ENCODE assay signal across 11 cellular contexts in genomic region chr14:73467377-73467776, GRCh38. TPM values are rescaled to one million over a fixed set of nuclear protein-coding genes. Genes with fewer than 3 reads are reported as not detected.
DNase-seq lines count a peak whose midpoint lies in the region; ATAC-seq, FAIRE-seq and TF ChIP-seq lines count a peak whose summit lies in the region.
"Had no signal": no experiment of that assay in that cellular context is flagged by ENCODE, and none has a peak within 500 bp of the region (broad histone marks: within the 10 kb centered on the region; RNA-seq: fewer than 3 reads in every experiment).

No MANE protein-coding gene starts in this region.

- no peaks in the 10 kb centered on the region for H3K9me2 ChIP-seq in MM.1S (replicated peaks; ENCODE audit: insufficient read depth, low read length)

- ATAC-seq in GM18907 (IDR thresholded peaks at IDR 0.05; ENCODE audit: unreplicated experiment): no peak

- H3K4me1 Mint-ChIP-seq in HFFc6 (ENCODE audit: low read depth) (peaks cover 65% of the 10 kb centered on the region), chondrocyte (ENCODE audit: low read depth) (peaks cover 47% of the 10 kb centered on the region), endodermal cell (peaks cover 20% of the 10 kb centered on the region)

- no peak for TF ChIP-seq CTCF in HFFc6 (IDR thresholded peaks at IDR 0.05)
- no peak for TF ChIP-seq CTCF in chondrocyte (IDR thresholded peaks at IDR 0.05)
- no peak for TF ChIP-seq CTCF in endodermal cell (conservative IDR thresholded peaks at IDR 0.05)
- TF ChIP-seq CTCF in MM.1S (IDR thresholded peaks at IDR 0.05; ENCODE audit: low read length): no peak

- no peak overlapping the region for H3K9ac ChIP-seq in endodermal cell (ENCODE audit: extremely low read depth, low read length, poor library complexity, severe bottlenecking)
- no peak overlapping the region for H3K9ac ChIP-seq in MM.1S (ENCODE audit: low read length)

- no peaks in the 10 kb centered on the region for H3F3A ChIP-seq in MM.1S (ENCODE audit: insufficient read depth, low read length)

- no peaks in the 10 kb centered on the region for H3K79me2 ChIP-seq in MM.1S (ENCODE audit: low read length)

- no peaks in the 10 kb centered on the region for H3K36me3 Mint-ChIP-seq in HFFc6 (ENCODE audit: low read depth)
- H3K36me3 Mint-ChIP-seq in chondrocyte (ENCODE audit: low read depth): no peaks in the 10 kb centered on the region
- no peaks in the 10 kb centered on the region for H3K36me3 Mint-ChIP-seq in endodermal cell (ENCODE audit: low read depth)
- H3K36me3 Mint-ChIP-seq: naive B cell had no signal

- H3K4me1 ChIP-seq in endodermal cell (ENCODE audit: control insufficient read depth, insufficient read depth, low read length) (peaks cover 8% of the 10 kb centered on the region), MM.1S (ENCODE audit: low read length) (no peaks in the 10 kb centered on the region)

- DNase-seq in HFFc6 (no peak), chondrocyte (ENCODE audit: low spot score) (no peak), endodermal cell (no peak), RCC 7860 (ENCODE audit: low spot score) (no peak), MM.1S (no peak)
- peak; percentile 13 for DNase-seq in activated CD4-positive, alpha-beta T cell treated with anti-CD3 and anti-CD28 coated beads, Interleukin-2, amount 50 U/mL, for 1 hour
- peak; percentile 77 for DNase-seq in stimulated activated CD4-positive, alpha-beta T cell treated with anti-CD3 and anti-CD28 coated beads, Interleukin-4, amount 100 ng/mL, for 24 hours
- DNase-seq: naive B cell, NCI-H69, T-helper 9 cell had no signal

- H3K9me3 Mint-ChIP-seq in HFFc6 (no peaks in the 10 kb centered on the region), chondrocyte (ENCODE audit: low read depth) (no peaks in the 10 kb centered on the region), endodermal cell (no peaks in the 10 kb centered on the region)
- H3K9me3 Mint-ChIP-seq: naive B cell had no signal

- H3K9me3 ChIP-seq in endodermal cell (ENCODE audit: control insufficient read depth, low read length): no peaks in the 10 kb centered on the region
- no peaks in the 10 kb centered on the region for H3K9me3 ChIP-seq in MM.1S (replicated peaks; ENCODE audit: insufficient read depth, low read length)

- no peaks in the 10 kb centered on the region for H4K20me1 ChIP-seq in MM.1S (ENCODE audit: insufficient read depth, low read length)

- 72% methylated on average over 4 of the region's 5 CpGs; no CpG with 5 or more reads in 1 of the 2 experiments for WGBS in endodermal cell (ENCODE audit: insufficient coverage in 1 of 2, insufficient read length in 1 of 2), 2 experiments

- no peak overlapping the region for H3K4me2 ChIP-seq in MM.1S (ENCODE audit: low read depth, low read length)

- H3K27ac ChIP-seq in endodermal cell (ENCODE audit: low read depth, low read length) (no peak overlapping the region), MM.1S (ENCODE audit: low read length) (no peak overlapping the region)

- H3K4me3 Mint-ChIP-seq in HFFc6 (no peak overlapping the region), chondrocyte (ENCODE audit: unreplicated experiment) (no peak overlapping the region), endodermal cell (no peak overlapping the region)

- H3K36me3 ChIP-seq in endodermal cell (ENCODE audit: control insufficient read depth, insufficient read depth, low read length) (no peaks in the 10 kb centered on the region), MM.1S (replicated peaks; ENCODE audit: insufficient read depth, low read length) (no peaks in the 10 kb centered on the region)

- H3K27me3 ChIP-seq in endodermal cell (ENCODE audit: control insufficient read depth, insufficient read depth, low read length, poor library complexity, severe bottlenecking): no peaks in the 10 kb centered on the region
- no peaks in the 10 kb centered on the region for H3K27me3 ChIP-seq in MM.1S (replicated peaks; ENCODE audit: insufficient read depth, low read length)

- no peak overlapping the region for H2AFZ ChIP-seq in MM.1S (ENCODE audit: low read length)

- H3K4me3 ChIP-seq in endodermal cell (ENCODE audit: low read length) (no peak overlapping the region), MM.1S (ENCODE audit: low read length) (no peak overlapping the region)

- H3K27me3 Mint-ChIP-seq in HFFc6 (ENCODE audit: insufficient read depth) (no peaks in the 10 kb centered on the region), chondrocyte (ENCODE audit: low read depth) (no peaks in the 10 kb centered on the region), endodermal cell (ENCODE audit: insufficient read depth) (no peaks in the 10 kb centered on the region)
- H3K27me3 Mint-ChIP-seq: naive B cell had no signal

- no peak for FAIRE-seq in RCC 7860 (lab: Jason Lieb, UNC)

- H3K27ac Mint-ChIP-seq in HFFc6: peak overlapping the region; percentile 43; the same call in 1 of the 2 replicates
- peak overlapping the region; percentile 20 for H3K27ac Mint-ChIP-seq in chondrocyte (ENCODE audit: unreplicated experiment)
- H3K27ac Mint-ChIP-seq in endodermal cell: no peak overlapping the region

RNA-seq across cellular contexts. Expression of gene NUMB, which starts 9.0 kb away (rescaled TPM):
- 10 to 100 TPM; 60.1 to 80.8 (median 71.4) TPM for total RNA-seq in HFFc6 (2021; fragmentation: NEBNext Ultra II Directional; extraction: Animal tissue kit (Norgen Biotek cat#: 25700))
- 59.2 to 60.9 TPM (median 60.7 TPM) in 3 replicates for total RNA-seq in chondrocyte
- total RNA-seq in endodermal cell: 10 to 100 TPM; 79.9 to 85.2 TPM
- 44.4 TPM for polyA plus RNA-seq in endodermal cell (2013, experiment 1 of 2)
- polyA plus RNA-seq in endodermal cell (2013, experiment 2 of 2): 38.5 TPM

RNA-seq across cellular contexts. Expression of gene RIOX1, which starts 23.4 kb away (rescaled TPM):
- 10 to 100 TPM; 10.7 to 13.3 (median 11.8) TPM for total RNA-seq in HFFc6 (2021; fragmentation: NEBNext Ultra II Directional; extraction: Animal tissue kit (Norgen Biotek cat#: 25700))
- total RNA-seq in chondrocyte (12.4 to 13.1 TPM (median 12.9 TPM) in 3 replicates), endodermal cell (10 to 100 TPM; 20.1 to 21.5 TPM)
- polyA plus RNA-seq in endodermal cell (2013, experiment 1 of 2): 13.2 TPM
- polyA plus RNA-seq in endodermal cell (2013, experiment 2 of 2): 12.3 TPM

Comparison
In these comparisons a context has a peak if more than half of its experiments do, and no peak if none do; other contexts are left out.
1. DNase-seq: peak in activated CD4-positive, alpha-beta T cell treated with anti-CD3 and anti-CD28 coated beads, Interleukin-2, amount 50 U/mL, for 1 hour (single experiment) and stimulated activated CD4-positive, alpha-beta T cell treated with anti-CD3 and anti-CD28 coated beads, Interleukin-4, amount 100 ng/mL, for 24 hours (single experiment); none in HFFc6 (single experiment), chondrocyte (single experiment), endodermal cell (single experiment), RCC 7860 (single experiment) and MM.1S (single experiment).